In the genomic region with DNA sequence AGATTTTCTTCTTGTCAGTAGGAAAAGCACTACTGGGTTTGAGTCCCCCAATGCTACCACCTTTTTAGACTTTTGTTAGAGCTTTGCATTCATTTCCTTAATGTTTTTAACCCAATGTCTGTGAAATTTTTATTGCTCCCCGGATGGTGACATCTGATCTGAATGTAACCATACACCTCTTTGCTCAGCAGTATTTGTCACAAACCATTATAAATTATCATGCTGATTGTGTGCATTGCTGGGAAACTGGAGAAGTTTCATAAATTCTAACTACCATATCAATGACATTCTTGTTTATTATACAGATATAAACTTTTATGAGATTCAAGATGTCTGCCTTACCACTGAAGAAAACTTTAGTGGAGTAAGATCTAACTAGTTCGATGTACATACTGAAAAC, we compare ENCODE assay signal across 29 cellular contexts. TPM values are rescaled to one million over a fixed set of nuclear protein-coding genes. Genes with fewer than 3 reads are reported as not detected.
DNase-seq lines count a peak whose midpoint lies in the region; ATAC-seq, FAIRE-seq and TF ChIP-seq lines count a peak whose summit lies in the region.
"Had no signal": no experiment of that assay in that cellular context is flagged by ENCODE, and none has a peak within 500 bp of the region (broad histone marks: within the 10 kb centered on the region; RNA-seq: fewer than 3 reads in every experiment).

No MANE protein-coding gene starts in this region.

- no peaks in the 10 kb centered on the region for H3K27me3 Mint-ChIP-seq in astrocyte (ENCODE audit: low read depth, unreplicated experiment)
- H3K27me3 Mint-ChIP-seq in osteocyte (ENCODE audit: unreplicated experiment) = no peaks in the 10 kb centered on the region

- H3K27me3 ChIP-seq in astrocyte (ENCODE audit: insufficient read depth, low read length) = no peaks in the 10 kb centered on the region

- ATAC-seq in mucosa of descending colon = no peak
- ATAC-seq in HG03354 (IDR thresholded peaks at IDR 0.05; ENCODE audit: poor library complexity, severe bottlenecking, unreplicated experiment) = no peak
- ATAC-seq: activated CD8-positive, alpha-beta T cell treated with anti-CD3 and anti-CD28 coated beads for 36 hours; esophagus mucosa; naive thymus-derived CD4-positive, alpha-beta T cell had no signal

- TF ChIP-seq CTCF in astrocyte (IDR thresholded peaks at IDR 0.05; ENCODE audit: insufficient read depth, low read depth, low read length) = no peak
- TF ChIP-seq CTCF in osteocyte (IDR thresholded peaks at IDR 0.05) = no peak
- TF ChIP-seq CTCF in mucosa of descending colon (IDR thresholded peaks at IDR 0.05) = no peak

- H3K4me1 Mint-ChIP-seq in astrocyte (ENCODE audit: low read depth, unreplicated experiment) (peaks cover 11% of the 10 kb centered on the region), osteocyte (ENCODE audit: unreplicated experiment) (peaks cover 80% of the 10 kb centered on the region)
- H3K4me1 Mint-ChIP-seq: central memory CD8-positive, alpha-beta T cell had no signal

- DNase-seq in NCI-H146 treated with DMSO at 0.1 percent for 48 hours (lab: John Stamatoyannopoulos, UW; ENCODE audit: unreplicated experiment) (peak; percentile 6), NCI-H146 (lab: John Stamatoyannopoulos, UW) (no peak), LHCN-M2 (ENCODE audit: low read depth) (peak; percentile 32), astrocyte (ENCODE audit: low read depth) (peak; percentile 12), osteocyte (ENCODE audit: extremely low spot score, unreplicated experiment) (no peak), NCI-H1092 treated with DMSO at 0.1 percent for 48 hours (lab: John Stamatoyannopoulos, UW) (no peak), mucosa of descending colon (no peak)
- DNase-seq: activated B cell treated with CpG ODN at 0.5 μM for 24 hours; activated CD8-positive, alpha-beta T cell treated with anti-CD3 and anti-CD28 coated beads for 36 hours; activated naive CD4-positive, alpha-beta T cell treated with anti-CD3 and anti-CD28 coated beads for 36 hours; activated T-cell treated with anti-CD3 and anti-CD28 coated beads, Interleukin-2, amount 50 U/mL, for 1 hour; anterior cingulate cortex; GF-D8; Kasumi-1; mammary epithelial cell; naive thymus-derived CD4-positive, alpha-beta T cell; NCI-H1694 treated with DMSO at 0.1 percent for 48 hours; NCI-H446; posterior cingulate gyrus; SIG-M5; stimulated activated CD8-positive, alpha-beta memory T cell treated with anti-CD3 and anti-CD28 coated beads, Interleukin-4, amount 100 ng/mL, for 48 hours had no signal

- intact Hi-C loops in mucosa of descending colon (cut with DNase I, micrococcal nuclease) = no loop called here

- peaks cover 58% of the 10 kb centered on the region for H3K36me3 ChIP-seq in astrocyte (ENCODE audit: insufficient read depth, low read length)
- H3K36me3 ChIP-seq in mucosa of descending colon (ENCODE audit: low read depth) = no peaks in the 10 kb centered on the region

- no peak overlapping the region for H3K4me2 ChIP-seq in astrocyte (ENCODE audit: low read length)

- peaks cover 12% of the 10 kb centered on the region for H3K36me3 Mint-ChIP-seq in astrocyte (ENCODE audit: low read depth, unreplicated experiment)
- peaks cover 63% of the 10 kb centered on the region for H3K36me3 Mint-ChIP-seq in osteocyte (ENCODE audit: unreplicated experiment)
- H3K36me3 Mint-ChIP-seq: naive thymus-derived CD4-positive, alpha-beta T cell had no signal

- no peak overlapping the region for H3K27ac ChIP-seq in astrocyte (ENCODE audit: low read depth, low read length)
- H3K27ac ChIP-seq: C4-2B had no signal

- H3K4me3 Mint-ChIP-seq in astrocyte (ENCODE audit: unreplicated experiment) (no peak overlapping the region), osteocyte (ENCODE audit: unreplicated experiment) (peak overlapping the region; percentile 27)
- H3K4me3 Mint-ChIP-seq: activated B cell treated with CpG ODN at 0.5 μM for 24 hours; activated CD8-positive, alpha-beta T cell treated with anti-CD3 and anti-CD28 coated beads for 36 hours; activated naive CD4-positive, alpha-beta T cell treated with anti-CD3 and anti-CD28 coated beads for 36 hours; central memory CD8-positive, alpha-beta T cell; naive thymus-derived CD4-positive, alpha-beta T cell; T-helper 2 cell treated with Interferon-gamma antibody and Interleukin-4, amounts not matched to agents 5 μg/mL and 100 μg/mL, for 36 hours had no signal

- H3K9me3 Mint-ChIP-seq in astrocyte (ENCODE audit: unreplicated experiment) = no peaks in the 10 kb centered on the region
- H3K9me3 Mint-ChIP-seq in osteocyte (ENCODE audit: unreplicated experiment) = no peaks in the 10 kb centered on the region
- H3K9me3 Mint-ChIP-seq: activated B cell treated with CpG ODN at 0.5 μM for 24 hours; activated CD8-positive, alpha-beta T cell treated with anti-CD3 and anti-CD28 coated beads for 36 hours; activated naive CD4-positive, alpha-beta T cell treated with anti-CD3 and anti-CD28 coated beads for 36 hours; central memory CD8-positive, alpha-beta T cell; naive thymus-derived CD4-positive, alpha-beta T cell; T-helper 2 cell treated with Interferon-gamma antibody and Interleukin-4, amounts not matched to agents 5 μg/mL and 100 μg/mL, for 36 hours had no signal

- H3K27ac Mint-ChIP-seq in astrocyte (ENCODE audit: unreplicated experiment) (no peak overlapping the region), osteocyte (ENCODE audit: unreplicated experiment) (peak overlapping the region; percentile 69)
- H3K27ac Mint-ChIP-seq: activated B cell treated with CpG ODN at 0.5 μM for 24 hours; activated CD8-positive, alpha-beta T cell treated with anti-CD3 and anti-CD28 coated beads for 36 hours; activated naive CD4-positive, alpha-beta T cell treated with anti-CD3 and anti-CD28 coated beads for 36 hours; naive thymus-derived CD4-positive, alpha-beta T cell; T-helper 2 cell treated with Interferon-gamma antibody and Interleukin-4, amounts not matched to agents 5 μg/mL and 100 μg/mL, for 36 hours had no signal

- no peak overlapping the region for H3K9ac ChIP-seq in astrocyte (ENCODE audit: low read length)

- FAIRE-seq in astrocyte (lab: Jason Lieb, UNC) = no peak
- FAIRE-seq: A204.1, GM19239, H1 had no signal

- H3K4me1 ChIP-seq in astrocyte (ENCODE audit: insufficient read depth, low read length) = peaks cover 4% of the 10 kb centered on the region
- no peaks in the 10 kb centered on the region for H3K4me1 ChIP-seq in mucosa of descending colon (ENCODE audit: low read depth)

- peaks cover 47% of the 10 kb centered on the region for H4K20me1 ChIP-seq in astrocyte (ENCODE audit: insufficient read depth, low read length)

- peaks cover 100% of the 10 kb centered on the region for H3K79me2 ChIP-seq in astrocyte (ENCODE audit: insufficient read depth, low read length)

- H2AFZ ChIP-seq in astrocyte (ENCODE audit: low read depth, low read length) = no peak overlapping the region

- H3K9me3 ChIP-seq in astrocyte (ENCODE audit: insufficient read depth, low read depth, low read length) (no peaks in the 10 kb centered on the region), mucosa of descending colon (no peaks in the 10 kb centered on the region)

- H3K4me3 ChIP-seq in astrocyte (ENCODE audit: insufficient read depth, low read depth, low read length) (no peak overlapping the region), mucosa of descending colon (no peak overlapping the region)

RNA-seq across cellular contexts. Expression of a gene that starts 8.5 kb away (rescaled TPM):
- total RNA-seq in LHCN-M2 (2014; rRNA removed) (174 and 181 TPM in 2 replicates), astrocyte (59.4 and 73.5 TPM in 2 replicates), osteocyte (208 and 222 TPM in 2 replicates), mucosa of descending colon (10 to 100 TPM; 12.3 to 52.3 (median 33.2) TPM)
- 76.1 TPM for polyA plus RNA-seq in LHCN-M2 (2012)
- total RNA-seq: activated B cell treated with CpG ODN at 0.5 μM for 24 hours had no signal
- polyA plus RNA-seq: naive thymus-derived CD4-positive, alpha-beta T cell had no signal

Comparison
In these comparisons a context has a peak if more than half of its experiments do, and no peak if none do; other contexts are left out.
1. DNase-seq: peak in NCI-H146 treated with DMSO at 0.1 percent for 48 hours (single experiment), LHCN-M2 (single experiment) and astrocyte (single experiment); none in NCI-H146 (single experiment), osteocyte (single experiment), NCI-H1092 treated with DMSO at 0.1 percent for 48 hours (single experiment) and mucosa of descending colon (0 of 3).